ENCODE assay signal across 19 cellular contexts in the genomic region with DNA sequence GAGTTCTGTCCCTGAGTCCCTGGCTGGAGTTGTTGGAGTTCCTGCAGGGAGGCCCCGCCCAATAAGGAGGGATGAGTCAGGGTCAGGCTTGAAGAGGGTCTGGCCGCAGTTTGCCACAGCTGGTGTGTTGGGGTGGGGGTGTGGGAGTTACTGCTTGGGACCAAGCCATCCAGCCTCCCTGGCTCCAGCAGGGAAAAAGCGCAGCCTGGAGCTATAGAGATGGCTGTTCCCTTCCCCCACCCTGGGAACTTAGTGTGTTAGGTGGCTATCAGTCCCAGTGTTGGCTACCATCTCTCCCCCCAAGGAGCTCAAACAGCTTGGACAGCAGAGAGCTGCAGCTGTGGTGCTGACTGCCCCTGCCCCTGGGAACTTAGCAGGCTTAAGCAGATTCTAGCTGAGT.
"Had no signal": no experiment of that assay in that cellular context is flagged by ENCODE, and none has a peak within 500 bp of the region (broad histone marks: within the 10 kb centered on the region; RNA-seq: fewer than 3 reads in every experiment).

No MANE protein-coding gene starts in this region.

- H3K4me1 Mint-ChIP-seq: endodermal cell, nephron had no signal

- H3K4me1 ChIP-seq: thyroid gland, vagina had no signal

- ATAC-seq: activated CD4-positive, CD25-positive, alpha-beta regulatory T cell treated with anti-CD3 and anti-CD28 coated beads, Interleukin-2, amount 50 U/mL, for 24 hours; activated CD8-positive, alpha-beta memory T cell treated with anti-CD3 and anti-CD28 coated beads, Interleukin-2, amount 10 ng/mL, durations not matched to agents 7 days and 5 days; left colon had no signal

- H3K27ac Mint-ChIP-seq: activated CD8-positive, alpha-beta memory T cell treated with anti-CD3 and anti-CD28 coated beads, Interleukin-2, amount 10 ng/mL, durations not matched to agents 7 days and 5 days; activated naive CD8-positive, alpha-beta T cell; activated T-cell treated with anti-CD3 and anti-CD28 coated beads, Interleukin-2, amount 50 U/mL, for 24 hours; endodermal cell; nephron; T-helper 2 cell treated with Interferon-gamma antibody and Interleukin-4, amounts not matched to agents 5 μg/mL and 100 μg/mL, for 36 hours had no signal

- H3K9me3 ChIP-seq: thyroid gland had no signal

- H3K36me3 ChIP-seq: brain microvascular endothelial cell, ovary, thyroid gland, vagina had no signal

- DNase-seq: activated CD4-positive, alpha-beta T cell treated with anti-CD3 and anti-CD28 coated beads, Interleukin-2, amount 50 U/mL, for 48 hours; activated CD8-positive, alpha-beta memory T cell treated with anti-CD3 and anti-CD28 coated beads, Interleukin-2, amount 10 ng/mL, durations not matched to agents 7 days and 5 days; activated effector memory CD4-positive, alpha-beta T cell treated with anti-CD3 and anti-CD28 coated beads, Interleukin-2, amount 50 U/mL, for 16 hours; activated T-cell treated with anti-CD3 and anti-CD28 coated beads, Interleukin-2, amount 50 U/mL, for 24 hours; brain microvascular endothelial cell; dermis blood vessel endothelial cell; endodermal cell; erythroblast; left colon; mammary epithelial cell; stimulated activated CD4-positive, alpha-beta T cell treated with anti-CD3 and anti-CD28 coated beads, Interleukin-15, amount 100 ng/mL, for 24 hours; stimulated activated CD4-positive, alpha-beta T cell treated with anti-CD3 and anti-CD28 coated beads, Interleukin-4, amount 100 ng/mL, for 24 hours; thyroid gland had no signal

- H3K4me3 Mint-ChIP-seq: activated CD8-positive, alpha-beta memory T cell treated with anti-CD3 and anti-CD28 coated beads, Interleukin-2, amount 10 ng/mL, durations not matched to agents 7 days and 5 days; activated naive CD8-positive, alpha-beta T cell; activated T-cell treated with anti-CD3 and anti-CD28 coated beads, Interleukin-2, amount 50 U/mL, for 24 hours; endodermal cell; nephron; T-helper 2 cell treated with Interferon-gamma antibody and Interleukin-4, amounts not matched to agents 5 μg/mL and 100 μg/mL, for 36 hours had no signal

- H3K27ac ChIP-seq: brain microvascular endothelial cell, ovary, thyroid gland, vagina had no signal

- H3K27me3 Mint-ChIP-seq: activated CD8-positive, alpha-beta memory T cell treated with anti-CD3 and anti-CD28 coated beads, Interleukin-2, amount 10 ng/mL, durations not matched to agents 7 days and 5 days; activated naive CD8-positive, alpha-beta T cell; activated T-cell treated with anti-CD3 and anti-CD28 coated beads, Interleukin-2, amount 50 U/mL, for 24 hours had no signal

- H3K27me3 ChIP-seq: brain microvascular endothelial cell, ovary, thyroid gland, vagina had no signal

- H3K4me3 ChIP-seq: ovary, thyroid gland, vagina had no signal
